Comparison of ENCODE assay signal across 8 cellular contexts in genomic region chrX:155216179-155216939, GRCh38. TPM values are rescaled to one million over a fixed set of nuclear protein-coding genes. Genes with fewer than 3 reads are reported as not detected.
DNase-seq lines count a peak whose midpoint lies in the region; ATAC-seq and TF ChIP-seq lines count a peak whose summit lies in the region.

Gene VBP1, plus strand, starts transcription at chrX:155216460. Its CDS starts 23 bp downstream, at chrX:155216483.

- no peaks in the 10 kb centered on the region for H3K36me3 ChIP-seq in upper lobe of right lung

- H3K27ac ChIP-seq in upper lobe of right lung, result peak within 1 kb of the TSS; percentile 90

- no peaks in the 10 kb centered on the region for H3K27me3 ChIP-seq in upper lobe of right lung

- peak within 1 kb of the TSS; percentile 87 for H3K27ac Mint-ChIP-seq in T-helper 1 cell treated with Interleukin-12 subunit alpha and Interleukin-12 subunit beta and Interleukin-4 antibody, amounts not matched to agents 30 μg/mL and 1 μg/mL, for 36 hours

- H3K36me3 Mint-ChIP-seq in T-helper 1 cell treated with Interleukin-12 subunit alpha and Interleukin-12 subunit beta and Interleukin-4 antibody, amounts not matched to agents 30 μg/mL and 1 μg/mL, for 36 hours (ENCODE audit: low read depth), result peaks cover 4% of the 10 kb centered on the region

- DNase-seq in GM13976 (ENCODE audit: low spot score) (peak; percentile 87), NCI-H146 treated with DMSO at 0.1 percent for 48 hours (lab: John Stamatoyannopoulos, UW; ENCODE audit: unreplicated experiment) (peak; percentile 88), amniotic stem cell (lab: John Stamatoyannopoulos, UW) (peak; percentile 62), left cardiac atrium (peak; percentile 93), posterior vena cava (ENCODE audit: low spot score) (peak; percentile 97), upper lobe of right lung (peak; percentile 93)

- in situ Hi-C loops in GM13976 (cut with MboI; ENCODE audit: low sequenced_read_pairs, unreplicated experiment), result no loop called here

- intact Hi-C loops in left cardiac atrium (cut with DNase I), result loop anchor here in 1 of 2 donors (10.0 kb wide), 1 partner anchor 112 kb away; no protein-coding TSS in a partner anchor
- intact Hi-C loops in posterior vena cava (cut with DNase I), result no loop called here
- intact Hi-C loops in upper lobe of right lung (cut with DNase I), result no loop called here

- peak; percentile 97 for ATAC-seq in HG02884 (IDR thresholded peaks at IDR 0.05; ENCODE audit: unreplicated experiment)
- peak; percentile 99 to 100 for ATAC-seq in left cardiac atrium
- ATAC-seq in upper lobe of right lung, result peak; percentile 100

- no peaks in the 10 kb centered on the region for H3K4me1 ChIP-seq in upper lobe of right lung

- peak within 1 kb of the TSS; percentile 68 for H3K4me3 ChIP-seq in upper lobe of right lung

- TF ChIP-seq CTCF in GM13976 (IDR thresholded peaks at IDR 0.05; ENCODE audit: borderline replicate concordance, control extremely low read depth, extremely low read depth, insufficient read depth, missing control alignments) (peak; percentile 6), upper lobe of right lung (IDR thresholded peaks at IDR 0.05) (peak; percentile 46)

- H3K9me3 Mint-ChIP-seq in T-helper 1 cell treated with Interleukin-12 subunit alpha and Interleukin-12 subunit beta and Interleukin-4 antibody, amounts not matched to agents 30 μg/mL and 1 μg/mL, for 36 hours, result no peaks in the 10 kb centered on the region

- no peaks in the 10 kb centered on the region for H3K27me3 Mint-ChIP-seq in T-helper 1 cell treated with Interleukin-12 subunit alpha and Interleukin-12 subunit beta and Interleukin-4 antibody, amounts not matched to agents 30 μg/mL and 1 μg/mL, for 36 hours (ENCODE audit: low read depth)

- peaks cover 18% of the 10 kb centered on the region for H3K4me1 Mint-ChIP-seq in T-helper 1 cell treated with Interleukin-12 subunit alpha and Interleukin-12 subunit beta and Interleukin-4 antibody, amounts not matched to agents 30 μg/mL and 1 μg/mL, for 36 hours (ENCODE audit: low read depth)

- no peaks in the 10 kb centered on the region for H3K9me3 ChIP-seq in upper lobe of right lung

- peak within 1 kb of the TSS; percentile 99 for H3K4me3 Mint-ChIP-seq in T-helper 1 cell treated with Interleukin-12 subunit alpha and Interleukin-12 subunit beta and Interleukin-4 antibody, amounts not matched to agents 30 μg/mL and 1 μg/mL, for 36 hours

RNA-seq across cellular contexts. Expression of gene VBP1, which starts in this region (rescaled TPM):
- total RNA-seq in left cardiac atrium, result 10 to 100 TPM; 59.2 to 60.2 TPM
- total RNA-seq in posterior vena cava, result 10 to 100 TPM; 32.0 to 39.9 TPM
- 33.9 TPM for total RNA-seq in upper lobe of right lung

Comparison
In these comparisons a context has a peak if more than half of its experiments do, and no peak if none do; other contexts are left out.
1. Peak in every context shown above with its lines: DNase-seq, ATAC-seq, H3K4me3 ChIP-seq and H3K27ac ChIP-seq.